ENCODE assay signal across 25 cellular contexts in genomic region chr7:53542164-53542563, GRCh38.
"Had no signal": no experiment of that assay in that cellular context is flagged by ENCODE, and none has a peak within 500 bp of the region (broad histone marks: within the 10 kb centered on the region; RNA-seq: fewer than 3 reads in every experiment).

No MANE protein-coding gene starts in this region.

- H3K4me3 ChIP-seq: neural progenitor cell, ovary, psoas muscle, right lobe of liver, sigmoid colon, thoracic aorta, thyroid gland, tibial nerve, upper lobe of left lung, vagina had no signal

- H3K36me3 ChIP-seq: neural progenitor cell, ovary, right lobe of liver, sigmoid colon, thoracic aorta, thyroid gland, tibial nerve, upper lobe of left lung, vagina had no signal

- H2AFZ ChIP-seq: neural progenitor cell, parathyroid adenoma had no signal

- H3K79me2 ChIP-seq: parathyroid adenoma had no signal

- DNase-seq: natural killer cell; occipital lobe; ovary; posterior cingulate gyrus; psoas muscle; right cardiac atrium; right lobe of liver; sigmoid colon; small intestine; stimulated activated CD4-positive, alpha-beta T cell treated with anti-CD3 and anti-CD28 coated beads, Interleukin-15, amount 100 ng/mL, for 24 hours; stimulated activated CD4-positive, alpha-beta T cell treated with anti-CD3 and anti-CD28 coated beads, Interleukin-2, amount 100 ng/mL, for 24 hours; stimulated activated CD4-positive, alpha-beta T cell treated with anti-CD3 and anti-CD28 coated beads, Interleukin-2, amount 100 ng/mL, for 48 hours; stimulated activated CD4-positive, alpha-beta T cell treated with anti-CD3 and anti-CD28 coated beads, Interleukin-4, amount 100 ng/mL, for 24 hours; stimulated activated naive B cell treated with anti-CD40 and anti-IgM and Interleukin-4, amounts not matched to agents 10 μg/mL and 1 μg/mL and 100 μg/mL, for 72 hours; stimulated activated naive CD8-positive, alpha-beta T cell treated with anti-CD3 and anti-CD28 coated beads, Interleukin-15, amount 100 ng/mL, for 72 hours; stimulated activated naive CD8-positive, alpha-beta T cell treated with anti-CD3 and anti-CD28 coated beads, Interleukin-15, Interleukin-2, amounts not matched to agents 100 U/mL and 50 U/mL, for 24 hours; substantia nigra; thyroid gland; trophoblast cell; upper lobe of left lung had no signal

- H3K4me2 ChIP-seq: neural progenitor cell had no signal

- H3K9ac ChIP-seq: neural progenitor cell, parathyroid adenoma had no signal

- H3K9me3 ChIP-seq: ovary, psoas muscle, right lobe of liver, thoracic aorta, thyroid gland, tibial nerve, upper lobe of left lung, vagina had no signal

- H3K4me1 ChIP-seq: neural progenitor cell, parathyroid adenoma, psoas muscle, sigmoid colon, thyroid gland, tibial nerve, upper lobe of left lung, vagina had no signal

- H3K27me3 ChIP-seq: neural progenitor cell, ovary, right lobe of liver, sigmoid colon, thyroid gland, tibial nerve, upper lobe of left lung, vagina had no signal

- H3K27ac ChIP-seq: neural progenitor cell, ovary, parathyroid adenoma, psoas muscle, right lobe of liver, sigmoid colon, thoracic aorta, thyroid gland, tibial nerve, upper lobe of left lung, vagina had no signal
